Comparison of ENCODE assay signal across 15 cellular contexts in the genomic region with DNA sequence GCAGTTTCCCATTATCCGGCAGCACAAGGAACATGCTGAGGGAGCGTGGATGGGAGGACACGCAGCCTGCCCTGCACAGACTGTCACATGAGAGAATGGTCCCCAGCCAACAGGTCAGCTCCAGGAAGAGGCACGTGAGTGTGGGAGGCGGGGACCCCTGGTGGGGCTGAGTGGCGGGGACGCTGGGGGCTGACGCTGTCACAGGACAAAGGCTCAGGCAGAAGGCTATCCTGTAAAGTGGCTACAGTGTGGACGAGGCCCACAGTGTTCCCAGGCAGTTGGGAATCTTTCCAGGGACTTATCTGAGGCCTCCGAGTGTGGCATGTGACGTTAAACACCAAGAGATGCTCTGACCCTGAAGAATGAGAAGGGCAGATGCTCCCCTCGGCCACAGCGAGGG. TPM values are rescaled to one million over a fixed set of nuclear protein-coding genes. Genes with fewer than 3 reads are reported as not detected.
DNase-seq lines count a peak whose midpoint lies in the region; ATAC-seq lines count a peak whose summit lies in the region.
"Had no signal": no experiment of that assay in that cellular context is flagged by ENCODE, and none has a peak within 500 bp of the region (broad histone marks: within the 10 kb centered on the region; RNA-seq: fewer than 3 reads in every experiment).

No MANE protein-coding gene starts in this region.

- no peaks in the 10 kb centered on the region for H3K27me3 Mint-ChIP-seq in activated naive CD4-positive, alpha-beta T cell treated with anti-CD3 and anti-CD28 coated beads, Interleukin-2, amount 10 ng/mL, durations not matched to agents 7 days and 5 days
- H3K27me3 Mint-ChIP-seq in stimulated activated memory B cell treated with anti-CD40 and anti-IgM and Interleukin-4, amounts not matched to agents 10 μg/mL and 1 μg/mL and 100 μg/mL, for 72 hours, result no peaks in the 10 kb centered on the region
- H3K27me3 Mint-ChIP-seq: stimulated activated naive CD8-positive, alpha-beta T cell treated with anti-CD3 and anti-CD28 coated beads, Interleukin-15, amount 100 ng/mL, for 72 hours had no signal

- no peak for ATAC-seq in activated naive CD4-positive, alpha-beta T cell treated with anti-CD3 and anti-CD28 coated beads, Interleukin-2, amount 50 U/mL, for 72 hours
- no peak for ATAC-seq in stimulated activated memory B cell treated with anti-CD40 and anti-IgM and Interleukin-4, amounts not matched to agents 10 μg/mL and 1 μg/mL and 100 μg/mL, for 72 hours
- ATAC-seq: stimulated activated naive CD8-positive, alpha-beta T cell treated with anti-CD3 and anti-CD28 coated beads, Interleukin-15, amount 100 ng/mL, for 72 hours had no signal

- H3K27ac Mint-ChIP-seq in activated naive CD4-positive, alpha-beta T cell treated with anti-CD3 and anti-CD28 coated beads, Interleukin-2, amount 10 ng/mL, durations not matched to agents 7 days and 5 days, result peak overlapping the region; percentile 42
- no peak overlapping the region for H3K27ac Mint-ChIP-seq in activated naive CD4-positive, alpha-beta T cell treated with anti-CD3 and anti-CD28 coated beads, Interleukin-2, amount 50 U/mL, for 72 hours
- H3K27ac Mint-ChIP-seq in stimulated activated memory B cell treated with anti-CD40 and anti-IgM and Interleukin-4, amounts not matched to agents 10 μg/mL and 1 μg/mL and 100 μg/mL, for 72 hours, result peak overlapping the region; percentile 35
- H3K27ac Mint-ChIP-seq: stimulated activated naive CD8-positive, alpha-beta T cell treated with anti-CD3 and anti-CD28 coated beads, Interleukin-15, amount 100 ng/mL, for 72 hours had no signal

- no peak overlapping the region for H3K4me3 Mint-ChIP-seq in activated naive CD4-positive, alpha-beta T cell treated with anti-CD3 and anti-CD28 coated beads, Interleukin-2, amount 10 ng/mL, durations not matched to agents 7 days and 5 days
- no peak overlapping the region for H3K4me3 Mint-ChIP-seq in stimulated activated memory B cell treated with anti-CD40 and anti-IgM and Interleukin-4, amounts not matched to agents 10 μg/mL and 1 μg/mL and 100 μg/mL, for 72 hours

- CTCF ChIA-PET in activated naive CD4-positive, alpha-beta T cell treated with anti-CD3 and anti-CD28 coated beads, Interleukin-2, amount 10 ng/mL, durations not matched to agents 7 days and 5 days (lab: Charles Lee), result interaction anchor here (0.9 to 7.4 kb wide), 9 partner anchors 11 to 640 kb away, joined by 3 to 123 read pairs (median 4); partner anchors contain the start of gene TAF1C

- H3K4me1 Mint-ChIP-seq in activated naive CD4-positive, alpha-beta T cell treated with anti-CD3 and anti-CD28 coated beads, Interleukin-2, amount 10 ng/mL, durations not matched to agents 7 days and 5 days, result peaks cover 56% of the 10 kb centered on the region
- H3K4me1 Mint-ChIP-seq in stimulated activated memory B cell treated with anti-CD40 and anti-IgM and Interleukin-4, amounts not matched to agents 10 μg/mL and 1 μg/mL and 100 μg/mL, for 72 hours, result peaks cover 46% of the 10 kb centered on the region

- H3K9me3 Mint-ChIP-seq in activated naive CD4-positive, alpha-beta T cell treated with anti-CD3 and anti-CD28 coated beads, Interleukin-2, amount 10 ng/mL, durations not matched to agents 7 days and 5 days, result no peaks in the 10 kb centered on the region
- H3K9me3 Mint-ChIP-seq in activated naive CD4-positive, alpha-beta T cell treated with anti-CD3 and anti-CD28 coated beads, Interleukin-2, amount 50 U/mL, for 72 hours, result no peaks in the 10 kb centered on the region
- no peaks in the 10 kb centered on the region for H3K9me3 Mint-ChIP-seq in stimulated activated memory B cell treated with anti-CD40 and anti-IgM and Interleukin-4, amounts not matched to agents 10 μg/mL and 1 μg/mL and 100 μg/mL, for 72 hours
- H3K9me3 Mint-ChIP-seq: stimulated activated naive CD8-positive, alpha-beta T cell treated with anti-CD3 and anti-CD28 coated beads, Interleukin-15, amount 100 ng/mL, for 72 hours had no signal

- H3K36me3 Mint-ChIP-seq in activated naive CD4-positive, alpha-beta T cell treated with anti-CD3 and anti-CD28 coated beads, Interleukin-2, amount 10 ng/mL, durations not matched to agents 7 days and 5 days, result peaks cover 51% of the 10 kb centered on the region
- H3K36me3 Mint-ChIP-seq in activated naive CD4-positive, alpha-beta T cell treated with anti-CD3 and anti-CD28 coated beads, Interleukin-2, amount 50 U/mL, for 72 hours, result peaks cover 21 to 25% of the 10 kb centered on the region in 2 donors
- H3K36me3 Mint-ChIP-seq in stimulated activated memory B cell treated with anti-CD40 and anti-IgM and Interleukin-4, amounts not matched to agents 10 μg/mL and 1 μg/mL and 100 μg/mL, for 72 hours, result peaks cover 74% of the 10 kb centered on the region

- no peak for DNase-seq in activated naive CD4-positive, alpha-beta T cell treated with anti-CD3 and anti-CD28 coated beads, Interleukin-2, amount 10 ng/mL, durations not matched to agents 7 days and 5 days
- DNase-seq in activated naive CD4-positive, alpha-beta T cell treated with anti-CD3 and anti-CD28 coated beads, Interleukin-2, amount 50 U/mL, for 72 hours (ENCODE audit: low spot score in 2 of 2), result no peak
- DNase-seq in cerebellar cortex (ENCODE audit: low spot score) (peak; percentile 19), NOMO-1 (lab: John Stamatoyannopoulos, UW; ENCODE audit: unreplicated experiment in 2 of 2) (no peak)
- DNase-seq in activated CD8-positive, alpha-beta memory T cell treated with anti-CD3 and anti-CD28 coated beads for 24 hours, result no peak
- DNase-seq: activated CD4-positive, CD25-positive, alpha-beta regulatory T cell; activated T-cell treated with anti-CD3 and anti-CD28 coated beads, Interleukin-2, amount 50 U/mL, for 48 hours; GM23248; NCI-H187 treated with DMSO at 0.1 percent for 48 hours; NCI-H82; stimulated activated CD4-positive, alpha-beta T cell treated with anti-CD3 and anti-CD28 coated beads, Interleukin-4, amount 100 ng/mL, for 24 hours; stimulated activated naive CD8-positive, alpha-beta T cell treated with anti-CD3 and anti-CD28 coated beads, Interleukin-15, amount 100 ng/mL, for 72 hours had no signal

RNA-seq across cellular contexts. Expression of gene MBTPS1, which starts 30.4 kb away (rescaled TPM):
- 10 to 100 TPM; 39.9 to 41.1 TPM for total RNA-seq in activated naive CD4-positive, alpha-beta T cell treated with anti-CD3 and anti-CD28 coated beads, Interleukin-2, amount 50 U/mL, for 72 hours

RNA-seq across cellular contexts. Expression of gene SLC38A8, which starts 43.8 kb away (rescaled TPM):
- not detected for total RNA-seq in activated naive CD4-positive, alpha-beta T cell treated with anti-CD3 and anti-CD28 coated beads, Interleukin-2, amount 50 U/mL, for 72 hours
- total RNA-seq: GM23248, mucosa of gallbladder, SJSA1 had no signal

RNA-seq across cellular contexts. Expression of gene HSDL1, which starts 58.6 kb away (rescaled TPM):
- total RNA-seq in activated naive CD4-positive, alpha-beta T cell treated with anti-CD3 and anti-CD28 coated beads, Interleukin-2, amount 50 U/mL, for 72 hours, result 10 to 100 TPM; 11.2 to 11.8 TPM

RNA-seq across cellular contexts. Expression of gene DNAAF1, which starts 58.8 kb away (rescaled TPM):
- not detected for total RNA-seq in activated naive CD4-positive, alpha-beta T cell treated with anti-CD3 and anti-CD28 coated beads, Interleukin-2, amount 50 U/mL, for 72 hours
- total RNA-seq: GM23248, SJSA1 had no signal

Comparison
In these comparisons a context has a peak if more than half of its experiments do, and no peak if none do; other contexts are left out.
1. H3K27ac Mint-ChIP-seq: peak in activated naive CD4-positive, alpha-beta T cell treated with anti-CD3 and anti-CD28 coated beads, Interleukin-2, amount 10 ng/mL, durations not matched to agents 7 days and 5 days (single experiment) and stimulated activated memory B cell treated with anti-CD40 and anti-IgM and Interleukin-4, amounts not matched to agents 10 μg/mL and 1 μg/mL and 100 μg/mL, for 72 hours (single experiment); none in activated naive CD4-positive, alpha-beta T cell treated with anti-CD3 and anti-CD28 coated beads, Interleukin-2, amount 50 U/mL, for 72 hours (0 of 2).